12 cellular contexts compared by ENCODE assay signal in the genomic region with DNA sequence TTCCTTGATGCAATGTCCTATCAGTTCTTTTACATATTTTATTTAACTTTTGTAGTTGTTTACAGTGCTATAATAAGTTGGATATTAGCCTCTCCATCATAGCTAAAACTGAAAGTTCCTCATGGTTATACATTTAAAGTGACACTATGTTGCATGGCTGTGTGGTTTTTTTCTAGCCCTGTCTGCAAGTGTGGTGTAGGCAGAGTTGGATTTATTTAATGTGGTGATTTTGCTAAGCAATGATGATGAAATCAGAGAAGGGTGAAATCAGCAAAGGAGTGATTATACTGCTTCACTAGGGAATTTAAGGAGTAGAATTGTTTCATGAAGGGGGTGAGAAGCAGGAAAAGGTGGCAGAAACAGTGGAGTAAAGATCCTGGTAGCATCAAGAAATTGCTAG.
"Had no signal": no experiment of that assay in that cellular context is flagged by ENCODE, and none has a peak within 500 bp of the region (broad histone marks: within the 10 kb centered on the region; RNA-seq: fewer than 3 reads in every experiment).

No MANE protein-coding gene starts in this region.

- DNase-seq: activated CD4-positive, alpha-beta T cell treated with anti-CD3 and anti-CD28 coated beads for 4 hours; activated CD8-positive, alpha-beta memory T cell treated with anti-CD3 and anti-CD28 coated beads for 24 hours; activated gamma-delta T cell; islet precursor cell; left lung; posterior cingulate gyrus; retina; stimulated activated CD4-positive, alpha-beta T cell treated with anti-CD3 and anti-CD28 coated beads, Interleukin-2, amount 100 ng/mL, for 48 hours; stimulated activated naive CD4-positive, alpha-beta T cell treated with Interleukin-2 at 50 U/mL for 16 hours; T-helper 17 cell had no signal

- H3K4me3 ChIP-seq: gastroesophageal sphincter, left lung, thoracic aorta had no signal

- H3K4me3 Mint-ChIP-seq: T-helper 17 cell had no signal

- ATAC-seq: gastroesophageal sphincter, left lung, T-helper 17 cell had no signal

- H3K27me3 Mint-ChIP-seq: T-helper 17 cell had no signal
